Comparison of ENCODE assay signal across 14 cellular contexts in genomic region chr5:35058395-35058794, GRCh38. TPM values are rescaled to one million over a fixed set of nuclear protein-coding genes. Genes with fewer than 3 reads are reported as not detected.
A peak's percentile ranks its signal among the peaks of the same experiment; 100 is the strongest.
DNase-seq lines count a peak whose midpoint lies in the region; ATAC-seq, FAIRE-seq and TF ChIP-seq lines count a peak whose summit lies in the region.
"Had no signal": no experiment of that assay in that cellular context is flagged by ENCODE, and none has a peak within 500 bp of the region (broad histone marks: within the 10 kb centered on the region; RNA-seq: fewer than 3 reads in every experiment).

No MANE protein-coding gene starts in this region.

- no peaks in the 10 kb centered on the region for H3K9me3 ChIP-seq in OCI-LY7 (ENCODE audit: low read length)
- H3K9me3 ChIP-seq: transverse colon had no signal

- no peaks in the 10 kb centered on the region for H3K36me3 ChIP-seq in OCI-LY7 (ENCODE audit: insufficient read depth, low read length)
- H3K36me3 ChIP-seq: transverse colon had no signal

- CTCF ChIA-PET in OCI-LY7 (lab: Charles Lee; ENCODE audit: unreplicated experiment), result no interaction called here

- no peak overlapping the region for H3K27ac ChIP-seq in OCI-LY7 (ENCODE audit: low read depth, low read length, poor library complexity, severe bottlenecking)
- H3K27ac ChIP-seq: transverse colon had no signal

- no peak overlapping the region for H3K4me2 ChIP-seq in OCI-LY7 (ENCODE audit: low read length)

- no peaks in the 10 kb centered on the region for H4K20me1 ChIP-seq in OCI-LY7 (ENCODE audit: insufficient read depth, low read length)

- DNase-seq in NCI-H774 (lab: John Stamatoyannopoulos, UW) (no peak), cerebellum (ENCODE audit: low spot score) (no peak), OCI-LY7 (ENCODE audit: low spot score) (no peak), urothelium cell line (ENCODE audit: low spot score) (no peak)
- DNase-seq: activated B cell treated with CpG ODN at 0.5 μM for 24 hours; CD8-positive, alpha-beta memory T cell; glutamatergic neuron; NCI-H187 treated with DMSO at 0.1 percent for 48 hours; RPMI8226; transverse colon had no signal

- ATAC-seq in GM18519 (IDR thresholded peaks at IDR 0.05; ENCODE audit: low FRiP score, unreplicated experiment) (peak; percentile 65), GM19463 (IDR thresholded peaks at IDR 0.05; ENCODE audit: unreplicated experiment) (peak; percentile 93), HG02885 (IDR thresholded peaks at IDR 0.05; ENCODE audit: poor library complexity, unreplicated experiment) (peak; percentile 80), HG03571 (IDR thresholded peaks at IDR 0.05; ENCODE audit: unreplicated experiment) (peak; percentile 96)

- H3K4me3 ChIP-seq in OCI-LY7 (ENCODE audit: low read depth, low read length, poor library complexity, severe bottlenecking), result no peak overlapping the region
- H3K4me3 ChIP-seq: transverse colon had no signal

- BruUV-seq in OCI-LY7 (replicated peaks; lab: Mats Ljungman, UMichigan), result no TSS peak

- no peak for TF ChIP-seq CTCF in OCI-LY7 (conservative IDR thresholded peaks at IDR 0.05; ENCODE audit: low read length)

- no peak overlapping the region for H2AFZ ChIP-seq in OCI-LY7 (ENCODE audit: low read length)

- POLR2A ChIA-PET in OCI-LY7 (lab: Charles Lee), result no interaction called here

- intact Hi-C loops in OCI-LY7 (cut with micrococcal nuclease; ENCODE audit: unreplicated experiment), result no loop called here

- no peaks in the 10 kb centered on the region for H3K4me1 ChIP-seq in OCI-LY7 (ENCODE audit: insufficient read depth, low read length, poor library complexity, severe bottlenecking)
- H3K4me1 ChIP-seq: transverse colon had no signal

- H3K9me2 ChIP-seq in OCI-LY7 (ENCODE audit: insufficient read depth, low read length), result no peaks in the 10 kb centered on the region

- no peak for FAIRE-seq in urothelium cell line (lab: Jason Lieb, UNC)

- H3K79me2 ChIP-seq in OCI-LY7 (ENCODE audit: insufficient read depth, low read depth, low read length), result no peaks in the 10 kb centered on the region

RNA-seq across cellular contexts. Expression of gene AGXT2, which starts 10.6 kb away (rescaled TPM):
- not detected for total RNA-seq in cerebellum
- total RNA-seq in OCI-LY7 (2014; rRNA removed; shearing (Covaris generic)), result not detected in 2 replicates
- total RNA-seq in OCI-LY7 (2022), result not detected in 2 replicates
- total RNA-seq: activated B cell treated with CpG ODN at 0.5 μM for 24 hours; CD8-positive, alpha-beta memory T cell; transverse colon had no signal
